In genomic region chr17:9115446-9116265, GRCh38 we compare ENCODE assay signal across 8 cellular contexts.
DNase-seq lines count a peak whose midpoint lies in the region; ATAC-seq, FAIRE-seq and TF ChIP-seq lines count a peak whose summit lies in the region.

No MANE protein-coding gene starts in this region.

- H4K20me1 ChIP-seq in keratinocyte (ENCODE audit: control insufficient read depth, extremely low read depth, insufficient read depth, low read length): no peaks in the 10 kb centered on the region

- H3K79me2 ChIP-seq in keratinocyte (ENCODE audit: control insufficient read depth, insufficient read depth, low read length): no peaks in the 10 kb centered on the region

- H3K9me3 Mint-ChIP-seq in T-cell: peaks cover 0 to 5% (median 0%) of the 10 kb centered on the region in 3 donors

- dilution Hi-C loops in keratinocyte (cut with MboI; ENCODE audit: extremely low pct_ligation_motif_present, low sequenced_read_pairs): no loop called here

- H3K27ac ChIP-seq in brain microvascular endothelial cell (no peak overlapping the region), keratinocyte (ENCODE audit: control insufficient read depth, insufficient read depth, low read length) (no peak overlapping the region)

- peak; percentile 50 to 87 (median 78) for ATAC-seq in T-cell (replicated peaks in 1 of 4)

- H3K27me3 Mint-ChIP-seq in T-cell: peaks cover 11 to 18% of the 10 kb centered on the region in 2 donors

- no peaks in the 10 kb centered on the region for H3K27me3 ChIP-seq in brain microvascular endothelial cell (replicated peaks)
- peaks cover 5% of the 10 kb centered on the region for H3K27me3 ChIP-seq in keratinocyte (ENCODE audit: control insufficient read depth, extremely low read depth, insufficient read depth, low read length)

- POLR2A ChIA-PET in T-cell (lab: Charles Lee): no interaction called here

- H3K9me3 ChIP-seq in keratinocyte (ENCODE audit: control insufficient read depth, low read depth, low read length): no peaks in the 10 kb centered on the region

- CTCF ChIA-PET in T-cell (lab: Charles Lee): no interaction called here

- H2AFZ ChIP-seq in keratinocyte (ENCODE audit: control insufficient read depth, low read length): no peak overlapping the region

- DNase-seq in GM04503 (ENCODE audit: low read depth) (peak; percentile 11), T-cell (peak in 20 of 34 experiments; percentile 2 to 40 (median 22)), brain microvascular endothelial cell (peak; percentile 36), keratinocyte (ENCODE audit: low read depth, low spot score) (no peak), GOT3 (lab: John Stamatoyannopoulos, UW) (no peak), T-helper 9 cell (no peak), GM20000 (ENCODE audit: low spot score) (no peak)
- DNase-seq in stimulated activated CD4-positive, alpha-beta T cell treated with anti-CD3 and anti-CD28 coated beads, Interleukin-1b, Interleukin-23, amount 100 ng/mL, for 4 hours (ENCODE audit: low read depth in 2 of 2): peak; percentile 23 to 43

- H3K36me3 ChIP-seq in brain microvascular endothelial cell (replicated peaks) (no peaks in the 10 kb centered on the region), keratinocyte (ENCODE audit: control insufficient read depth in 2 of 2, extremely low read depth in 1 of 2, insufficient read depth in 2 of 2, low read length in 2 of 2) (no peaks in the 10 kb centered on the region)

- H3K36me3 Mint-ChIP-seq in T-cell: no peaks in the 10 kb centered on the region

- H3K4me2 ChIP-seq in keratinocyte (ENCODE audit: control insufficient read depth, extremely low read depth, insufficient read depth, low read depth, low read length): peak overlapping the region; percentile 16

- no peak overlapping the region for H3K9ac ChIP-seq in keratinocyte (ENCODE audit: control insufficient read depth, extremely low read depth, insufficient read depth, low read length)

- TF ChIP-seq CTCF in brain microvascular endothelial cell (IDR thresholded peaks at IDR 0.05; ENCODE audit: low read depth, low read length, missing control alignments) (peak; percentile 49), keratinocyte (optimal IDR thresholded peaks at IDR 0.05 in 1 of 3, IDR thresholded peaks at IDR 0.05 in 1 of 3, conservative IDR thresholded peaks at IDR 0.05 in 1 of 3; ENCODE audit: extremely low read depth in 1 of 3, insufficient read depth in 2 of 3, low read length in 3 of 3) (no peak), GM20000 (IDR thresholded peaks at IDR 0.05; ENCODE audit: extremely low read depth, missing control alignments) (no peak)

- in situ Hi-C loops in brain microvascular endothelial cell (cut with HindIII; ENCODE audit: low pct_ligation_motif_present, low sequenced_read_pairs): no loop called here

- no peaks in the 10 kb centered on the region for H3K4me1 ChIP-seq in keratinocyte (ENCODE audit: control insufficient read depth, extremely low read depth, insufficient read depth, low read length)

- H3K9me1 ChIP-seq in keratinocyte (ENCODE audit: control insufficient read depth, extremely low read depth, insufficient read depth, low read length): no peaks in the 10 kb centered on the region

- H3K4me3 ChIP-seq in brain microvascular endothelial cell (ENCODE audit: low read depth, low read length) (peak overlapping the region; percentile 46), keratinocyte (ENCODE audit: control insufficient read depth in 2 of 3, extremely low read depth in 1 of 3, insufficient read depth in 2 of 3, low read depth in 1 of 3, low read length in 3 of 3) (peak overlapping the region in 1 of 3 experiments; percentile 14)

- FAIRE-seq in keratinocyte (lab: Jason Lieb, UNC): no peak

- peak overlapping the region; percentile 37 to 67 (median 40) for H3K4me3 Mint-ChIP-seq in T-cell

- no peak overlapping the region for H3K27ac Mint-ChIP-seq in T-cell

- H3K4me1 Mint-ChIP-seq in T-cell: peaks cover 0 to 7% (median 5%) of the 10 kb centered on the region in 3 donors

Comparison
In these comparisons a context has a peak if more than half of its experiments do, and no peak if none do; other contexts are left out.
1. DNase-seq: peak in GM04503 (single experiment), T-cell (20 of 34), brain microvascular endothelial cell (single experiment) and stimulated activated CD4-positive, alpha-beta T cell treated with anti-CD3 and anti-CD28 coated beads, Interleukin-1b, Interleukin-23, amount 100 ng/mL, for 4 hours (2 of 2); none in keratinocyte (single experiment), GOT3 (single experiment), T-helper 9 cell (single experiment) and GM20000 (single experiment).